ENCODE assay signal across 2 cellular contexts in the genomic region with DNA sequence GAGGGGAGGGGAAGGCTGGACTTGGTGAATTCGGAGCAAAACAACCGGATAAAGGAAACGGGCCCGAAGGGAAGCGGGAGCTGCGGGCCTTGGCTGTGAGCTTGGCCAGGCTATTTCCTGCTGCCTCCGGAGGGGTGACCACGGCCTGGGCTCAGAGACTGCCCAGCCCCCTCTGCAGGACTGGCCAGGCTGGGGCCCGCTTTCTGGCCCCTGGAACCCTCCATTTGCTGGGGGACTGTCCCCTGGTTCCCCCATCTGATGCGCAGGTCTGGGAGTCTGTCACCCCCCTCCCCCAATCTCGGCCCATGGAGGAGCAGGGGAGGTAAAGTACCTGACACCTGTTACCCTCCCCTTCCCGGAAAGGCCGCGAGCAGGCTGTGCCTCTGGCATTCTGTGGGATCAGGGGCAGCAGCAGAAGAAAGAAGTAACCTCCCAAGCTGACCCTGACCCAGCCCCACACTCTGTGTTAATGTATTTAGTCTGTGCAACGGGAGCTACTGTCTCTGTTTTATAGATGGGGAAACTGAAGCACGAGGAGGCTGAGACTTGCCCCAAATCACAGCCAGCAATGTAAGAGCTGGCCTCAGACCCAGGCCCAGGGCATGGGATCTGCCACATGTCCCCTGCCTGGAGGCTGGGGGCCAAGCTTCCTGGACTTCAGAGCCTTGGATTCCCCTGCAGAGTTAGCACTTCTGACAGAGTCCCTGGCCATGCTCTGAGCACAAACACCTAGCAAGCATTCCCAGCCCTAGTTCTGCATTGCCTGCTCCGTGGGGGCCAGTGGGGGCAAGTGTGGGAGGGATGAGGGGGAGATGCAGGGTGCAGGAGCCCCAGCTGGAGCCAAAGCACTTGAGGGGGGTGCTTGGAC.
TF ChIP-seq lines count a peak whose summit lies in the region.

No MANE protein-coding gene starts in this region.

TF ChIP-seq in GM12878, 131 proteins besides CTCF, POLR2A, EP300 and RAD21:
- TF ChIP-seq MTA2 (IDR thresholded peaks at IDR 0.05; ENCODE audit: low read depth): peak; percentile 12; the same call in 1 of the 2 replicates
- TF ChIP-seq, protein P1, sequence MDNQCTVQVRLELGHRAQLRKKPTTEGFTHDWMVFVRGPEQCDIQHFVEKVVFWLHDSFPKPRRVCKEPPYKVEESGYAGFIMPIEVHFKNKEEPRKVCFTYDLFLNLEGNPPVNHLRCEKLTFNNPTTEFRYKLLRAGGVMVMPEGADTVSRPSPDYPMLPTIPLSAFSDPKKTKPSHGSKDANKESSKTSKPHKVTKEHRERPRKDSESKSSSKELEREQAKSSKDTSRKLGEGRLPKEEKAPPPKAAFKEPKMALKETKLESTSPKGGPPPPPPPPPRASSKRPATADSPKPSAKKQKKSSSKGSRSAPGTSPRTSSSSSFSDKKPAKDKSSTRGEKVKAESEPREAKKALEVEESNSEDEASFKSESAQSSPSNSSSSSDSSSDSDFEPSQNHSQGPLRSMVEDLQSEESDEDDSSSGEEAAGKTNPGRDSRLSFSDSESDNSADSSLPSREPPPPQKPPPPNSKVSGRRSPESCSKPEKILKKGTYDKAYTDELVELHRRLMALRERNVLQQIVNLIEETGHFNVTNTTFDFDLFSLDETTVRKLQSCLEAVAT (IDR thresholded peaks at IDR 0.05): 0 out of 2 replicates have a peak, but pooled peaks have one; percentile 6
- 0 out of 3 replicates have a peak, but pooled peaks have one; percentile 1 for TF ChIP-seq POU2F2 (IDR thresholded peaks at IDR 0.05; ENCODE audit: borderline replicate concordance, low read depth, low read length)
- TF ChIP-seq ESRRA (IDR thresholded peaks at IDR 0.05; ENCODE audit: low read length): no peak
- peak; percentile 12; the same call in 1 of the 2 replicates for TF ChIP-seq CHD2 (IDR thresholded peaks at IDR 0.05; ENCODE audit: borderline replicate concordance, low read depth, low read length)

TF ChIP-seq in liver, 16 proteins besides CTCF, POLR2A, EP300 and RAD21:
- TF ChIP-seq NR2F2 (IDR thresholded peaks at IDR 0.05) (peak; percentile 27), HNF4G (IDR thresholded peaks at IDR 0.05) (no peak)
